In the genomic region with DNA sequence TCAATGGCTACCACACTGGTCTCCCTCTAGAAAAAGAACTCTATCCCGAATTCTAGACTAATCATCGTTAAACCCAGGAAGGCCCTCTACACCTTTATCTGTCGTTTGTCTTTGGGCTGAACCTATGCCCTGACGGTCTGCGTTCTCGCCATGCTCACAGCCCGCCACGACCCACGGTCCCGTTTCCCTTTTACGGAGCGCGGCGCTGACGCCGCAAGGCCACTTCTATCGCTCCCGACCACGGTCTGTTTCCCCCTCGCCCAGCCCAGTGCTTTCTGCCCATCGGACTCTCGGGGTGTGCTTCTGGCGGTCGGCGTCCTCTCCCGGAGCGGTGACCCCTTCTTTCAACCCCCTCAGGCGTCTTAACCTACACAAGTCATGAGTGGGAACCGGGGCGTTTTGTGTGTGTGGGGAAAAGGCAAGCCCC, we compare ENCODE assay signal across 8 cellular contexts. TPM values are rescaled to one million over a fixed set of nuclear protein-coding genes. Genes with fewer than 3 reads are reported as not detected.
DNase-seq lines count a peak whose midpoint lies in the region; ATAC-seq, FAIRE-seq and TF ChIP-seq lines count a peak whose summit lies in the region.

No MANE protein-coding gene starts in this region.

- H3K4me1 ChIP-seq in A549 (0 out of 3 replicates have a peak, but pooled peaks cover 4% of the 10 kb centered on the region), PC-3 (ENCODE audit: insufficient read depth, low read length) (no peaks in the 10 kb centered on the region), foreskin keratinocyte (no peaks in the 10 kb centered on the region), neuron (ENCODE audit: insufficient read depth, low read length) (peaks cover 8% of the 10 kb centered on the region), tibial artery (peaks cover 0 to 7% (median 3%) of the 10 kb centered on the region in 4 donors)

- no peak for FAIRE-seq in A549 (lab: Jason Lieb, UNC)

- H3K36me3 ChIP-seq in PC-3 (ENCODE audit: low read depth, low read length): no peaks in the 10 kb centered on the region
- no peaks in the 10 kb centered on the region for H3K36me3 ChIP-seq in neuron (ENCODE audit: insufficient read depth, low read length)
- peaks cover 0 to 5% (median 0%) of the 10 kb centered on the region in 3 donors for H3K36me3 ChIP-seq in tibial artery

- no peaks in the 10 kb centered on the region for H3K9me3 ChIP-seq in A549
- H3K9me3 ChIP-seq in PC-3 (ENCODE audit: low read length): no peaks in the 10 kb centered on the region
- H3K9me3 ChIP-seq in neuron (ENCODE audit: low read length): no peaks in the 10 kb centered on the region
- no peaks in the 10 kb centered on the region for H3K9me3 ChIP-seq in tibial artery

- CTCF ChIA-PET in A549 (lab: Yijun Ruan, JAX) (interaction anchor here (0.6 to 8.7 kb wide), 42 partner anchors 8 to 1453 kb away, joined by 3 to 200 read pairs (median 5); a partner anchor contains a TSS), PC-3 (lab: Charles Lee) (interaction anchor here (1.2 kb wide), 1 partner anchor 77 kb away, joined by 5 read pairs; a partner anchor contains a TSS)

- WGBS in A549 (ENCODE audit: missing lambda C conversion rate): under 1% methylated on average over 30 of the region's 30 CpGs

- H3K27ac ChIP-seq in A549 (peak overlapping the region; percentile 92 to 95), PC-3 (ENCODE audit: low read length) (no peak overlapping the region), foreskin keratinocyte (peak overlapping the region; percentile 71), tibial artery (peak overlapping the region; percentile 98)

- H3K9ac ChIP-seq in PC-3 (ENCODE audit: low read length): peak overlapping the region; percentile 61

- peak overlapping the region; percentile 90 for H3K4me3 ChIP-seq in A549
- peak overlapping the region; percentile 80 for H3K4me3 ChIP-seq in PC-3 (ENCODE audit: low read length)
- peak overlapping the region; percentile 99 for H3K4me3 ChIP-seq in neuron (ENCODE audit: low read length)
- peak overlapping the region; percentile 89 to 93 for H3K4me3 ChIP-seq in tibial artery

- no peaks in the 10 kb centered on the region for H3K27me3 ChIP-seq in PC-3 (ENCODE audit: low read length)
- H3K27me3 ChIP-seq in foreskin keratinocyte: no peaks in the 10 kb centered on the region
- H3K27me3 ChIP-seq in neuron (ENCODE audit: insufficient read depth, low read length): no peaks in the 10 kb centered on the region
- no peaks in the 10 kb centered on the region for H3K27me3 ChIP-seq in tibial artery

- intact Hi-C loops in PC-3 (cut with micrococcal nuclease) (loop anchor here (1.0 to 5.0 kb wide), 3 partner anchors 9 to 136 kb away; a partner anchor contains a TSS), tibial artery (cut with DNase I; ENCODE audit: low total_unique reads) (loop anchor here (5.0 kb wide), 2 partner anchors 76 to 136 kb away; a partner anchor contains a TSS)

- no peak; the same call in 1 of the 2 replicates for TF ChIP-seq POLR2A in A549 (IDR thresholded peaks at IDR 0.05; ENCODE audit: low read length)

- peak; percentile 50 to 63 for ATAC-seq in A549
- peak; percentile 18 for ATAC-seq in GM18870 (IDR thresholded peaks at IDR 0.05; ENCODE audit: unreplicated experiment)
- ATAC-seq in HG03108 (IDR thresholded peaks at IDR 0.05; ENCODE audit: unreplicated experiment): peak; percentile 16
- ATAC-seq in PC-3: peak; percentile 41
- peak; percentile 48 for ATAC-seq in foreskin keratinocyte

- peak overlapping the region; percentile 91 for H2AFZ ChIP-seq in PC-3 (ENCODE audit: low read length)
- H2AFZ ChIP-seq in neuron (ENCODE audit: low read depth, low read length): peak overlapping the region; percentile 94

- no peaks in the 10 kb centered on the region for H3K9me2 ChIP-seq in PC-3 (replicated peaks; ENCODE audit: low read length)

- no peak for TF ChIP-seq CTCF in A549 (IDR thresholded peaks at IDR 0.05)
- TF ChIP-seq CTCF in PC-3 (conservative IDR thresholded peaks at IDR 0.05; ENCODE audit: low read depth, low read length): no peak
- TF ChIP-seq CTCF in foreskin keratinocyte (conservative IDR thresholded peaks at IDR 0.05): no peak
- no peak for TF ChIP-seq CTCF in tibial artery (IDR thresholded peaks at IDR 0.05)

- no peaks in the 10 kb centered on the region for H3F3A ChIP-seq in PC-3 (ENCODE audit: low read length, unreplicated experiment)

- BruUV-seq in PC-3 (replicated peaks; lab: Mats Ljungman, UMichigan): no TSS peak

- H3K4me2 ChIP-seq in A549 (peak overlapping the region; percentile 79), PC-3 (ENCODE audit: low read length) (peak overlapping the region; percentile 83)

- H4K20me1 ChIP-seq in PC-3 (ENCODE audit: low read length): no peaks in the 10 kb centered on the region

- TF ChIP-seq EP300 in A549 (IDR thresholded peaks at IDR 0.05): no peak

- H3K79me2 ChIP-seq in PC-3 (ENCODE audit: low read length): peaks cover 8% of the 10 kb centered on the region

- no peak for TF ChIP-seq RAD21 in A549 (conservative IDR thresholded peaks at IDR 0.05 in 1 of 2, IDR thresholded peaks at IDR 0.05 in 1 of 2)

- POLR2A ChIA-PET in A549 (lab: Yijun Ruan, JAX) (interaction anchor here (0.6 to 2.6 kb wide), 11 partner anchors 9 to 1965 kb away, joined by 3 to 13 read pairs (median 4); a partner anchor contains a TSS), PC-3 (lab: Charles Lee; ENCODE audit: unreplicated experiment) (no interaction called here)

- DNase-seq in A549 (ENCODE audit: low read depth in 1 of 2, low spot score in 1 of 2): peak; percentile 11 to 43
- DNase-seq in PC-3: peak; percentile 29
- DNase-seq in activated effector memory CD4-positive, alpha-beta T cell treated with anti-CD3 and anti-CD28 coated beads, Interleukin-2, amount 50 U/mL, for 16 hours: peak; percentile 81
- peak in 1 of 2 donors; percentile 21 for DNase-seq in foreskin keratinocyte
- peak; percentile 35 to 73 for DNase-seq in tibial artery

TF ChIP-seq in A549, 52 proteins besides CTCF, POLR2A, EP300 and RAD21:
- TF ChIP-seq HOXB5 (CRISPR knock-in tag; IDR thresholded peaks at IDR 0.05) (no peak), JUN (IDR thresholded peaks at IDR 0.05) (peak in 1 of 2 experiments; percentile 4; a peak in 1 of 5 replicates), NFE2L2 (conservative IDR thresholded peaks at IDR 0.05; ENCODE audit: low read length) (no peak), ZFP36 (IDR thresholded peaks at IDR 0.05; ENCODE audit: borderline replicate concordance, partially characterized antibody) (no peak)
- TF ChIP-seq, protein P1, sequence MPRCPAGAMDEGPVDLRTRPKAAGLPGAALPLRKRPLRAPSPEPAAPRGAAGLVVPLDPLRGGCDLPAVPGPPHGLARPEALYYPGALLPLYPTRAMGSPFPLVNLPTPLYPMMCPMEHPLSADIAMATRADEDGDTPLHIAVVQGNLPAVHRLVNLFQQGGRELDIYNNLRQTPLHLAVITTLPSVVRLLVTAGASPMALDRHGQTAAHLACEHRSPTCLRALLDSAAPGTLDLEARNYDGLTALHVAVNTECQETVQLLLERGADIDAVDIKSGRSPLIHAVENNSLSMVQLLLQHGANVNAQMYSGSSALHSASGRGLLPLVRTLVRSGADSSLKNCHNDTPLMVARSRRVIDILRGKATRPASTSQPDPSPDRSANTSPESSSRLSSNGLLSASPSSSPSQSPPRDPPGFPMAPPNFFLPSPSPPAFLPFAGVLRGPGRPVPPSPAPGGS (IDR thresholded peaks at IDR 0.05): no peak
- TF ChIP-seq, protein P2, sequence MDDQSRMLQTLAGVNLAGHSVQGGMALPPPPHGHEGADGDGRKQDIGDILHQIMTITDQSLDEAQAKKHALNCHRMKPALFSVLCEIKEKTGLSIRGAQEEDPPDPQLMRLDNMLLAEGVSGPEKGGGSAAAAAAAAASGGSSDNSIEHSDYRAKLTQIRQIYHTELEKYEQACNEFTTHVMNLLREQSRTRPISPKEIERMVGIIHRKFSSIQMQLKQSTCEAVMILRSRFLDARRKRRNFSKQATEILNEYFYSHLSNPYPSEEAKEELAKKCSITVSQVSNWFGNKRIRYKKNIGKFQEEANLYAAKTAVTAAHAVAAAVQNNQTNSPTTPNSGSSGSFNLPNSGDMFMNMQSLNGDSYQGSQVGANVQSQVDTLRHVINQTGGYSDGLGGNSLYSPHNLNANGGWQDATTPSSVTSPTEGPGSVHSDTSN (IDR thresholded peaks at IDR 0.05): no peak
TF ChIP-seq in A549: peak in this region for 1.

RNA-seq across cellular contexts. Expression of a gene that starts 1.0 kb away (rescaled TPM):
- polyA plus RNA-seq in A549 (2011; rRNA removed) (4.0 and 8.8 TPM in 2 replicates), A549 (2017; fragmentation: RNase III; extraction: RNeasy Plus Mini Kit Qiagen cat#74134 plus additional on column Dnase treatment) (11.7 to 14.4 TPM (median 13.6 TPM) in 3 replicates), foreskin keratinocyte (7.9 and 9.2 TPM in 2 replicates)
- polyA plus RNA-seq in A549 (2012; cell fraction: cytosol; rRNA removed): 3.8 and 5.4 TPM in 2 replicates
- 3.9 and 8.1 TPM in 2 replicates for polyA plus RNA-seq in A549 (2012; cell fraction: nucleus; rRNA removed)
- polyA minus RNA-seq in A549 (2011; rRNA and poly(A)+ RNA removed): 0.97 and 1.3 TPM in 2 replicates
- total RNA-seq in PC-3 (2014; rRNA removed) (4.7 and 7.7 TPM in 2 replicates), foreskin keratinocyte (8.4 and 9.1 TPM in 2 replicates)
